ENCODE assay signal across 18 cellular contexts in genomic region chr12:62469704-62470103, GRCh38. TPM values are rescaled to one million over a fixed set of nuclear protein-coding genes. Genes with fewer than 3 reads are reported as not detected.
A peak's percentile ranks its signal among the peaks of the same experiment; 100 is the strongest.
DNase-seq lines count a peak whose midpoint lies in the region; FAIRE-seq and TF ChIP-seq lines count a peak whose summit lies in the region.
"Had no signal": no experiment of that assay in that cellular context is flagged by ENCODE, and none has a peak within 500 bp of the region (broad histone marks: within the 10 kb centered on the region; RNA-seq: fewer than 3 reads in every experiment).

No MANE protein-coding gene starts in this region.

- FAIRE-seq in HTR-8/SVneo (lab: Jason Lieb, UNC): no peak
- FAIRE-seq: GM18507, keratinocyte, RCC 7860 had no signal

- peaks cover 3 to 9% (median 6%) of the 10 kb centered on the region in 11 experiments; a peak in 19 of 22 replicates for H3K9me3 ChIP-seq in BLaER1 treated with 17β-estradiol and CSF1 and Interleukin-3, amounts not matched to agents 10 nM and 100 nM (replicated peaks in 1 of 11)
- no peaks in the 10 kb centered on the region for H3K9me3 ChIP-seq in CD8-positive, alpha-beta memory T cell (ENCODE audit: low read length)
- no peaks in the 10 kb centered on the region for H3K9me3 ChIP-seq in SU-DHL-6 (ENCODE audit: insufficient read depth, low read length)
- H3K9me3 ChIP-seq: BE2C, transverse colon had no signal

- peaks cover 12 to 34% (median 27%) of the 10 kb centered on the region in 10 experiments for H3K4me1 ChIP-seq in BLaER1 treated with 17β-estradiol and CSF1 and Interleukin-3, amounts not matched to agents 10 nM and 100 nM
- peaks cover 36% of the 10 kb centered on the region for H3K4me1 ChIP-seq in CD8-positive, alpha-beta memory T cell (ENCODE audit: insufficient read depth, low read length)
- H3K4me1 ChIP-seq: BE2C had no signal

- peaks cover 0 to 27% (median 3%) of the 10 kb centered on the region in 3 donors for H3K36me3 Mint-ChIP-seq in CD8-positive, alpha-beta memory T cell
- H3K36me3 Mint-ChIP-seq in immature natural killer cell: peaks cover 0 to 2% (median 0%) of the 10 kb centered on the region in 3 donors

- CTCF ChIA-PET in CD8-positive, alpha-beta memory T cell (lab: Charles Lee): no interaction called here

- H4K20me1 ChIP-seq in BLaER1 treated with 17β-estradiol and CSF1 and Interleukin-3, amounts not matched to agents 10 nM and 100 nM: peaks cover 4 to 72% (median 38%) of the 10 kb centered on the region in 11 experiments; a peak in 14 of 22 replicates
- no peaks in the 10 kb centered on the region for H4K20me1 ChIP-seq in SU-DHL-6 (ENCODE audit: low read depth, low read length)

- H3K27me3 ChIP-seq in BLaER1 treated with 17β-estradiol and CSF1 and Interleukin-3, amounts not matched to agents 10 nM and 100 nM: no peaks in the 10 kb centered on the region
- no peaks in the 10 kb centered on the region for H3K27me3 ChIP-seq in CD8-positive, alpha-beta memory T cell (ENCODE audit: insufficient read depth, low read length, poor library complexity, severe bottlenecking)
- H3K27me3 ChIP-seq in SU-DHL-6 (ENCODE audit: low read length): no peaks in the 10 kb centered on the region
- H3K27me3 ChIP-seq: BE2C, transverse colon had no signal

- peaks cover 72% of the 10 kb centered on the region for H3K79me2 ChIP-seq in SU-DHL-6 (ENCODE audit: insufficient read depth, low read length)

- DNase-seq in CD8-positive, alpha-beta memory T cell: no peak
- DNase-seq in immature natural killer cell: no peak
- no peak for DNase-seq in NCI-H1048 (lab: John Stamatoyannopoulos, UW)
- no peak for DNase-seq in COLO829 (ENCODE audit: low spot score)
- no peak for DNase-seq in NK-92 treated with Interleukin-12 subunit alpha and Interleukin-12 subunit beta, amount 100 ng/mL, for 24 hours (lab: John Stamatoyannopoulos, UW)
- DNase-seq in HTR-8/SVneo (ENCODE audit: insufficient read length, low spot score): no peak
- DNase-seq: activated naive CD4-positive, alpha-beta T cell treated with anti-CD3 and anti-CD28 coated beads, Interleukin-2, amount 50 U/mL, for 16 hours; BE2C; effector memory CD8-positive, alpha-beta T cell; IMR-90; transverse colon had no signal

- H3K9me2 ChIP-seq in SU-DHL-6 (replicated peaks; ENCODE audit: insufficient read depth, low read length): no peaks in the 10 kb centered on the region

- H3K27me3 Mint-ChIP-seq in CD8-positive, alpha-beta memory T cell: no peaks in the 10 kb centered on the region
- H3K27me3 Mint-ChIP-seq in immature natural killer cell (ENCODE audit: low read depth in 3 of 3): peaks cover 1 to 15% (median 5%) of the 10 kb centered on the region in 3 donors
- H3K27me3 Mint-ChIP-seq: effector memory CD8-positive, alpha-beta T cell had no signal

- peak overlapping the region in 1 of 8 donors; percentile 12 for H3K27ac Mint-ChIP-seq in CD8-positive, alpha-beta memory T cell
- H3K27ac Mint-ChIP-seq in immature natural killer cell: no peak overlapping the region
- H3K27ac Mint-ChIP-seq: effector memory CD8-positive, alpha-beta T cell had no signal

- POLR2A ChIA-PET in CD8-positive, alpha-beta memory T cell (lab: Charles Lee): no interaction called here

- H3K9ac ChIP-seq in BLaER1 treated with 17β-estradiol and CSF1 and Interleukin-3, amounts not matched to agents 10 nM and 100 nM: peak overlapping the region in 1 of 11 experiments; percentile 43; a peak in 2 of 22 replicates
- H3K9ac ChIP-seq in SU-DHL-6 (ENCODE audit: low read length): no peak overlapping the region

- peaks cover 9 to 38% (median 30%) of the 10 kb centered on the region in 11 experiments; a peak in 21 of 22 replicates for H3K36me3 ChIP-seq in BLaER1 treated with 17β-estradiol and CSF1 and Interleukin-3, amounts not matched to agents 10 nM and 100 nM
- H3K36me3 ChIP-seq in CD8-positive, alpha-beta memory T cell (ENCODE audit: insufficient read depth, low read length): no peaks in the 10 kb centered on the region
- peaks cover 7% of the 10 kb centered on the region; the same call in 1 of the 2 replicates for H3K36me3 ChIP-seq in SU-DHL-6 (ENCODE audit: low read length)
- H3K36me3 ChIP-seq: BE2C had no signal

- peak overlapping the region in 9 of 11 experiments; percentile 84 to 96 (median 90); a peak in 13 of 22 replicates for H3K4me2 ChIP-seq in BLaER1 treated with 17β-estradiol and CSF1 and Interleukin-3, amounts not matched to agents 10 nM and 100 nM
- H3K4me2 ChIP-seq in SU-DHL-6 (ENCODE audit: low read depth, low read length, poor library complexity, severe bottlenecking): peak overlapping the region; percentile 96

- peaks cover 35 to 45% (median 42%) of the 10 kb centered on the region in 3 donors for H3K4me1 Mint-ChIP-seq in CD8-positive, alpha-beta memory T cell
- peaks cover 40 to 44% of the 10 kb centered on the region in 2 donors for H3K4me1 Mint-ChIP-seq in immature natural killer cell

- H3K27ac ChIP-seq in BLaER1 treated with 17β-estradiol and CSF1 and Interleukin-3, amounts not matched to agents 10 nM and 100 nM: no peak overlapping the region
- no peak overlapping the region for H3K27ac ChIP-seq in CD8-positive, alpha-beta memory T cell (ENCODE audit: low read depth, low read length)
- H3K27ac ChIP-seq in SU-DHL-6 (ENCODE audit: low read depth, low read length): no peak overlapping the region
- H3K27ac ChIP-seq: skin epidermis, transverse colon, VCaP had no signal

- no peak overlapping the region for H3K4me3 ChIP-seq in BLaER1 treated with 17β-estradiol and CSF1 and Interleukin-3, amounts not matched to agents 10 nM and 100 nM
- no peak overlapping the region for H3K4me3 ChIP-seq in CD8-positive, alpha-beta memory T cell (ENCODE audit: low read length)
- no peak overlapping the region for H3K4me3 ChIP-seq in SU-DHL-6 (ENCODE audit: insufficient read depth, low read length, poor library complexity, severe bottlenecking)
- H3K4me3 ChIP-seq: skin epidermis had no signal

- no peaks in the 10 kb centered on the region for H3K9me3 Mint-ChIP-seq in CD8-positive, alpha-beta memory T cell
- H3K9me3 Mint-ChIP-seq in immature natural killer cell: no peaks in the 10 kb centered on the region
- H3K9me3 Mint-ChIP-seq: effector memory CD8-positive, alpha-beta T cell had no signal

- no peak overlapping the region for H2AFZ ChIP-seq in SU-DHL-6 (ENCODE audit: low read depth, low read length, severe bottlenecking)

- H3K4me3 Mint-ChIP-seq in CD8-positive, alpha-beta memory T cell: peak overlapping the region in 6 of 7 donors; percentile 17 to 65 (median 49)
- H3K4me3 Mint-ChIP-seq in immature natural killer cell: peak overlapping the region in 4 of 5 donors; percentile 26 to 52 (median 38)

- no peak for TF ChIP-seq CTCF in SU-DHL-6 (IDR thresholded peaks at IDR 0.05; ENCODE audit: insufficient read depth, low read length, poor library complexity, severe bottlenecking)

- H3F3A ChIP-seq in SU-DHL-6 (ENCODE audit: insufficient read depth): peaks cover 10% of the 10 kb centered on the region

RNA-seq across cellular contexts. Expression of gene MON2, which starts 3.1 kb away (rescaled TPM):
- total RNA-seq in CD8-positive, alpha-beta memory T cell: 10 to 100 TPM; 27.9 to 29.7 TPM
- 15.8 TPM for polyA plus RNA-seq in CD8-positive, alpha-beta memory T cell
- 10 to 100 TPM in 2 of 3 donors, 1 to 10 TPM in 1; 7.0 to 22.8 (median 13.8) TPM for polyA plus RNA-seq in immature natural killer cell
